ENCODE assay signal across 9 cellular contexts in genomic region chr1:32249831-32250525, GRCh38. TPM values are rescaled to one million over a fixed set of nuclear protein-coding genes. Genes with fewer than 3 reads are reported as not detected.
A peak's percentile ranks its signal among the peaks of the same experiment; 100 is the strongest.
DNase-seq lines count a peak whose midpoint lies in the region; ATAC-seq and TF ChIP-seq lines count a peak whose summit lies in the region.
"Had no signal": no experiment of that assay in that cellular context is flagged by ENCODE, and none has a peak within 500 bp of the region (broad histone marks: within the 10 kb centered on the region; RNA-seq: fewer than 3 reads in every experiment).

No MANE protein-coding gene starts in this region.

- intact Hi-C loops in cardiac septum (cut with DNase I) = loop anchor here (2.0 kb wide), 1 partner anchor 41 kb away; no protein-coding TSS in a partner anchor

- H3K9ac ChIP-seq in BLaER1 = peak overlapping the region; percentile 91
- H3K9ac ChIP-seq in smooth muscle cell (ENCODE audit: low read depth) = no peak overlapping the region

- no peak for TF ChIP-seq CTCF in smooth muscle cell (IDR thresholded peaks at IDR 0.05; ENCODE audit: borderline replicate concordance, insufficient read depth, poor library complexity, severe bottlenecking)

- 79% methylated on average over 9 of the region's 9 CpGs for WGBS in smooth muscle cell (ENCODE audit: low lambda C conversion rate)

- H3K36me3 ChIP-seq in BLaER1 (no peaks in the 10 kb centered on the region), smooth muscle cell (ENCODE audit: low read depth) (no peaks in the 10 kb centered on the region)

- no peaks in the 10 kb centered on the region for H3K79me2 ChIP-seq in smooth muscle cell (ENCODE audit: low read depth)

- peak; percentile 38 for ATAC-seq in GM21360 (IDR thresholded peaks at IDR 0.05; ENCODE audit: unreplicated experiment)

- peaks cover 98% of the 10 kb centered on the region for H3K4me1 ChIP-seq in BLaER1
- H3K4me1 ChIP-seq in smooth muscle cell (ENCODE audit: low read depth) = no peaks in the 10 kb centered on the region

- H3K4me2 ChIP-seq in BLaER1 (peak overlapping the region; percentile 98), smooth muscle cell (no peak overlapping the region)

- H3F3A ChIP-seq in smooth muscle cell (ENCODE audit: low read depth) = no peaks in the 10 kb centered on the region

- H3K9me3 ChIP-seq in BLaER1 = no peaks in the 10 kb centered on the region
- H3K9me3 ChIP-seq in smooth muscle cell (replicated peaks; ENCODE audit: low read depth) = no peaks in the 10 kb centered on the region

- H3K4me3 ChIP-seq in BLaER1 = peak overlapping the region; percentile 56; the same call in 1 of the 2 replicates
- H3K4me3 ChIP-seq in Jurkat, Clone E6-1 (ENCODE audit: low read length) = peak overlapping the region; percentile 87
- H3K4me3 ChIP-seq in smooth muscle cell = no peak overlapping the region

- no peaks in the 10 kb centered on the region for H4K20me1 ChIP-seq in BLaER1
- H4K20me1 ChIP-seq in smooth muscle cell (ENCODE audit: low read depth) = no peaks in the 10 kb centered on the region

- no peaks in the 10 kb centered on the region for H3K27me3 ChIP-seq in BLaER1
- H3K27me3 ChIP-seq in smooth muscle cell (ENCODE audit: low read depth) = no peaks in the 10 kb centered on the region

- H2AFZ ChIP-seq in smooth muscle cell (ENCODE audit: low read depth) = no peak overlapping the region

- peak; percentile 97 for DNase-seq in Jurkat, Clone E6-1 (ENCODE audit: low read depth, low spot score)
- peak; percentile 47 to 63 (median 55) for DNase-seq in activated CD8-positive, alpha-beta memory T cell treated with anti-CD3 and anti-CD28 coated beads for 48 hours (ENCODE audit: low read depth in 2 of 3, low spot score in 2 of 3)
- DNase-seq in cardiac septum (ENCODE audit: low spot score) = peak; percentile 83
- peak; percentile 82 for DNase-seq in stimulated activated CD4-positive, alpha-beta T cell treated with anti-CD3 and anti-CD28 coated beads, Interleukin-1b, Interleukin-23, amount 100 ng/mL, for 48 hours
- DNase-seq in SW480 (ENCODE audit: low spot score) = no peak
- no peak for DNase-seq in smooth muscle cell (lab: John Stamatoyannopoulos, UW; ENCODE audit: unreplicated experiment)

- H3K27ac ChIP-seq in BLaER1 = peak overlapping the region; percentile 97
- H3K27ac ChIP-seq in smooth muscle cell (ENCODE audit: low read depth) = no peak overlapping the region
- H3K27ac ChIP-seq: C4-2B had no signal

RNA-seq across cellular contexts. Expression of gene LCK, which starts 1.1 kb away (rescaled TPM):
- polyA plus RNA-seq in Jurkat, Clone E6-1 (2012; ENCODE audit: insufficient read depth, insufficient read length) = 586 TPM
- total RNA-seq in cardiac septum (0.54 TPM), smooth muscle cell (0.22 TPM in 1 of 2 replicates, not detected in the other)
- polyA plus RNA-seq in smooth muscle cell = not detected in 2 replicates

RNA-seq across cellular contexts. Expression of gene FAM167B, which starts 3.0 kb away (rescaled TPM):
- polyA plus RNA-seq in Jurkat, Clone E6-1 (2012; ENCODE audit: insufficient read depth, insufficient read length) = 1.3 TPM
- total RNA-seq in cardiac septum = 5.4 TPM
- 0.31 TPM in 1 of 2 replicates, not detected in the other for total RNA-seq in smooth muscle cell
- polyA plus RNA-seq in smooth muscle cell = 0.39 TPM in 1 of 2 replicates, not detected in the other

RNA-seq across cellular contexts. Expression of gene EIF3I, which starts 27.8 kb away (rescaled TPM):
- 419 TPM for polyA plus RNA-seq in Jurkat, Clone E6-1 (2012; ENCODE audit: insufficient read depth, insufficient read length)
- total RNA-seq in cardiac septum (91.5 TPM), smooth muscle cell (200 and 240 TPM in 2 replicates)
- polyA plus RNA-seq in smooth muscle cell = 250 and 257 TPM in 2 replicates

RNA-seq across cellular contexts. Expression of gene TMEM234, which starts 27.8 kb away (rescaled TPM):
- polyA plus RNA-seq in Jurkat, Clone E6-1 (2012; ENCODE audit: insufficient read depth, insufficient read length) = 8.7 TPM
- 12.3 TPM for total RNA-seq in cardiac septum
- 10.9 and 13.3 TPM in 2 replicates for total RNA-seq in smooth muscle cell
- 19.8 and 27.5 TPM in 2 replicates for polyA plus RNA-seq in smooth muscle cell

RNA-seq across cellular contexts. Expression of gene DCDC2B, which starts 41.1 kb away (rescaled TPM):
- polyA plus RNA-seq in Jurkat, Clone E6-1 (2012; ENCODE audit: insufficient read depth, insufficient read length) = not detected
- total RNA-seq in cardiac septum = not detected
- total RNA-seq in smooth muscle cell = not detected in 2 replicates
- polyA plus RNA-seq in smooth muscle cell = 0.47 TPM in 1 of 2 replicates, not detected in the other

Comparison
In these comparisons a context has a peak if more than half of its experiments do, and no peak if none do; other contexts are left out.
1. DNase-seq: peak in Jurkat, Clone E6-1 (single experiment), activated CD8-positive, alpha-beta memory T cell treated with anti-CD3 and anti-CD28 coated beads for 48 hours (3 of 3), cardiac septum (single experiment) and stimulated activated CD4-positive, alpha-beta T cell treated with anti-CD3 and anti-CD28 coated beads, Interleukin-1b, Interleukin-23, amount 100 ng/mL, for 48 hours (single experiment); none in SW480 (single experiment) and smooth muscle cell (single experiment).